ENCODE assay signal across 9 cellular contexts in the genomic region with DNA sequence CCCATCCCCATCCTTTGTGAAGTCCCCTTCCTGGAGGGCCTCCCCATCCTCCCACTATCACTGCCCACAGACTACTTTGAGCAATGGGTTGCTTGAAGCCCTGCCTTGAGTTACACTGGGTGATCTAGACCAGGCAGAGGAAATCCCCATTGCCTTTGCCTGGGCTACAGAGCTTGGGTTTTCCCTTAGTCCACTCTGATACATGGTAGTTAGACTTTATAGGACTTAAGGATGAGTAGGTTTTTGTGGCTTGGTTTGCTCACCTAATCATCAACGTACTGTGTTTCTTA. TPM values are rescaled to one million over a fixed set of nuclear protein-coding genes. Genes with fewer than 3 reads are reported as not detected.
DNase-seq lines count a peak whose midpoint lies in the region; ATAC-seq, FAIRE-seq and TF ChIP-seq lines count a peak whose summit lies in the region.
"Had no signal": no experiment of that assay in that cellular context is flagged by ENCODE, and none has a peak within 500 bp of the region (broad histone marks: within the 10 kb centered on the region; RNA-seq: fewer than 3 reads in every experiment).

No MANE protein-coding gene starts in this region.

- peak; percentile 43 for ATAC-seq in GM19035 (IDR thresholded peaks at IDR 0.05; ENCODE audit: unreplicated experiment)
- peak; percentile 22 for ATAC-seq in HG03060 (IDR thresholded peaks at IDR 0.05; ENCODE audit: low read depth, unreplicated experiment)
- ATAC-seq in activated CD8-positive, alpha-beta memory T cell treated with anti-CD3 and anti-CD28 coated beads, Interleukin-2, amount 10 ng/mL, durations not matched to agents 7 days and 5 days: peak; percentile 59
- no peak for ATAC-seq in esophagus mucosa

- peak overlapping the region; percentile 56 for H3K4me3 Mint-ChIP-seq in activated CD8-positive, alpha-beta memory T cell treated with anti-CD3 and anti-CD28 coated beads, Interleukin-2, amount 10 ng/mL, durations not matched to agents 7 days and 5 days

- H3K27ac ChIP-seq in WERI-Rb-1: no peak overlapping the region
- H3K27ac ChIP-seq: epithelial cell of prostate had no signal

- H3K9me3 Mint-ChIP-seq in activated CD8-positive, alpha-beta memory T cell treated with anti-CD3 and anti-CD28 coated beads, Interleukin-2, amount 10 ng/mL, durations not matched to agents 7 days and 5 days (ENCODE audit: low read depth): peaks cover 2% of the 10 kb centered on the region

- H3K4me1 Mint-ChIP-seq in activated CD8-positive, alpha-beta memory T cell treated with anti-CD3 and anti-CD28 coated beads, Interleukin-2, amount 10 ng/mL, durations not matched to agents 7 days and 5 days: peaks cover 91% of the 10 kb centered on the region

- H3K27me3 ChIP-seq in WERI-Rb-1 (ENCODE audit: insufficient read depth, low read depth, severe bottlenecking) (no peaks in the 10 kb centered on the region), MG63 (no peaks in the 10 kb centered on the region)

- no peaks in the 10 kb centered on the region for H3K36me3 ChIP-seq in WERI-Rb-1
- H3K36me3 ChIP-seq in MG63: no peaks in the 10 kb centered on the region

- H3K27ac Mint-ChIP-seq in activated CD8-positive, alpha-beta memory T cell treated with anti-CD3 and anti-CD28 coated beads, Interleukin-2, amount 10 ng/mL, durations not matched to agents 7 days and 5 days: peak overlapping the region; percentile 93

- H3K4me3 ChIP-seq in WERI-Rb-1 (ENCODE audit: low read depth, low read length): no peak overlapping the region
- no peak overlapping the region for H3K4me3 ChIP-seq in MG63

- H3K36me3 Mint-ChIP-seq in activated CD8-positive, alpha-beta memory T cell treated with anti-CD3 and anti-CD28 coated beads, Interleukin-2, amount 10 ng/mL, durations not matched to agents 7 days and 5 days: peaks cover 20% of the 10 kb centered on the region

- H3K27me3 Mint-ChIP-seq in activated CD8-positive, alpha-beta memory T cell treated with anti-CD3 and anti-CD28 coated beads, Interleukin-2, amount 10 ng/mL, durations not matched to agents 7 days and 5 days: no peaks in the 10 kb centered on the region

- CTCF ChIA-PET in activated CD8-positive, alpha-beta memory T cell treated with anti-CD3 and anti-CD28 coated beads, Interleukin-2, amount 10 ng/mL, durations not matched to agents 7 days and 5 days (lab: Charles Lee): interaction anchor here (0.6 to 3.3 kb wide), 12 partner anchors 9 to 120 kb away, joined by 3 to 13 read pairs (median 4); a partner anchor contains a TSS

- no peaks in the 10 kb centered on the region for H3K9me3 ChIP-seq in WERI-Rb-1 (ENCODE audit: severe bottlenecking)
- H3K9me3 ChIP-seq in MG63: no peaks in the 10 kb centered on the region

- peak; percentile 69 for DNase-seq in activated CD8-positive, alpha-beta memory T cell treated with anti-CD3 and anti-CD28 coated beads, Interleukin-2, amount 10 ng/mL, durations not matched to agents 7 days and 5 days
- DNase-seq in stimulated activated CD4-positive, alpha-beta T cell treated with anti-CD3 and anti-CD28 coated beads, TNF-alpha, amount 100 ng/mL, for 48 hours (ENCODE audit: low read depth in 3 of 3): peak in 2 of 3 donors; percentile 40 to 41
- no peak for DNase-seq in D721Med (ENCODE audit: insufficient read length, low spot score)
- DNase-seq in WERI-Rb-1: no peak
- DNase-seq in MG63: no peak

- no peak for FAIRE-seq in D721Med (lab: Jason Lieb, UNC)

- TF ChIP-seq CTCF in D721Med (IDR thresholded peaks at IDR 0.05; ENCODE audit: insufficient read depth, missing control alignments) (no peak), WERI-Rb-1 (IDR thresholded peaks at IDR 0.05; ENCODE audit: low read depth, low read length) (no peak)

RNA-seq across cellular contexts. Expression of a gene that starts 56.6 kb away (rescaled TPM):
- 10 to 100 TPM; 29.2 to 34.0 TPM for total RNA-seq in activated CD8-positive, alpha-beta memory T cell treated with anti-CD3 and anti-CD28 coated beads, Interleukin-2, amount 10 ng/mL, durations not matched to agents 7 days and 5 days
- total RNA-seq in esophagus mucosa: 14.7 TPM
- 5.5 and 13.9 TPM in 2 replicates for total RNA-seq in MG63 (2014; rRNA removed; shearing (Covaris generic); ENCODE audit: low replicate concordance)

Comparison
In these comparisons a context has a peak if more than half of its experiments do, and no peak if none do; other contexts are left out.
1. DNase-seq: peak in activated CD8-positive, alpha-beta memory T cell treated with anti-CD3 and anti-CD28 coated beads, Interleukin-2, amount 10 ng/mL, durations not matched to agents 7 days and 5 days (single experiment) and stimulated activated CD4-positive, alpha-beta T cell treated with anti-CD3 and anti-CD28 coated beads, TNF-alpha, amount 100 ng/mL, for 48 hours (2 of 3); none in D721Med (single experiment), WERI-Rb-1 (single experiment) and MG63 (single experiment).